11 cellular contexts compared by ENCODE assay signal in the genomic region with DNA sequence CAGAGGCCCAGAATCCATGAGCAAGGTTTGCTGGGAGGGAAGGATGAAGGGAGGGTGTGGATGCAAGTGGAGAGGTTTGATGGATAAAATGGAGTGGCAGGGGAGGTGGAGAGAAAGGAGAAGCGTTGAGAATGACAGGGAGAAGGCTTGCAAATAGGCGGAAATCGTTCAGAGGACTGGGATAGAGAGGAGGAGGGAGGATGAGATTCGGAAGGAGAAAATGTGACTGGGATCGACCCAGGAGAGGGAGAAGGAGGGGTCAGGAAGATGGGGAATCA. TPM values are rescaled to one million over a fixed set of nuclear protein-coding genes. Genes with fewer than 3 reads are reported as not detected.
DNase-seq lines count a peak whose midpoint lies in the region; ATAC-seq, FAIRE-seq and TF ChIP-seq lines count a peak whose summit lies in the region.
"Had no signal": no experiment of that assay in that cellular context is flagged by ENCODE, and none has a peak within 500 bp of the region (broad histone marks: within the 10 kb centered on the region; RNA-seq: fewer than 3 reads in every experiment).

No MANE protein-coding gene starts in this region.

- 9 to 10% methylated on average over 5 of the region's 5 CpGs for WGBS in GM23248 (ENCODE audit: low coverage in 1 of 2, low lambda C conversion rate in 2 of 2, missing lambda C conversion rate in 2 of 2), 2 experiments
- WGBS in gastroesophageal sphincter (ENCODE audit: low coverage in 1 of 2), 2 donors = 3 to 14% methylated on average over 5 of the region's 5 CpGs

- H3K9ac ChIP-seq in GM23248 = no peak overlapping the region

- peak; percentile 20; the same call in 1 of the 3 replicates for ATAC-seq in RWPE2 (ENCODE audit: low read depth)
- ATAC-seq in gastroesophageal sphincter = no peak
- no peak for ATAC-seq in HG02678 (IDR thresholded peaks at IDR 0.05; ENCODE audit: unreplicated experiment)
- ATAC-seq in GM18907 (IDR thresholded peaks at IDR 0.05; ENCODE audit: unreplicated experiment) = no peak
- ATAC-seq in HG03457 (IDR thresholded peaks at IDR 0.05; ENCODE audit: unreplicated experiment) = no peak

- DNase-seq in GM23248 (no peak), RWPE2 (ENCODE audit: low spot score) (no peak), retinal pigment epithelial cell (ENCODE audit: low read depth) (no peak), H54 (ENCODE audit: insufficient read length, low spot score) (no peak)
- DNase-seq: activated CD4-positive, alpha-beta T cell treated with anti-CD3 and anti-CD28 coated beads, Interleukin-2, amount 50 U/mL, for 1 hour had no signal

- no peaks in the 10 kb centered on the region for H3K9me3 ChIP-seq in GM23248 (ENCODE audit: low read depth)
- H3K9me3 ChIP-seq in RWPE2 (ENCODE audit: severe bottlenecking) = peaks cover 11% of the 10 kb centered on the region
- H3K9me3 ChIP-seq in gastroesophageal sphincter = peaks cover 0 to 13% (median 0%) of the 10 kb centered on the region in 3 donors

- peak overlapping the region; percentile 77 for H3K4me2 ChIP-seq in GM23248 (ENCODE audit: unreplicated experiment)

- TF ChIP-seq CTCF in RWPE2 (IDR thresholded peaks at IDR 0.05; ENCODE audit: poor library complexity, severe bottlenecking) (no peak), gastroesophageal sphincter (IDR thresholded peaks at IDR 0.05) (no peak), retinal pigment epithelial cell (conservative IDR thresholded peaks at IDR 0.05; ENCODE audit: low read depth, low read length) (no peak)

- H3K4me3 ChIP-seq in GM23248 = peak overlapping the region; percentile 66
- H3K4me3 ChIP-seq in RWPE2 (ENCODE audit: severe bottlenecking) = no peak overlapping the region
- H3K4me3 ChIP-seq in gastroesophageal sphincter = peak overlapping the region; percentile 2 to 52
- peak overlapping the region; percentile 34 for H3K4me3 ChIP-seq in retinal pigment epithelial cell (ENCODE audit: low read length)

- H3K36me3 ChIP-seq in GM23248 (ENCODE audit: low read depth) = no peaks in the 10 kb centered on the region
- no peaks in the 10 kb centered on the region for H3K36me3 ChIP-seq in RWPE2 (ENCODE audit: low read depth)
- H3K36me3 ChIP-seq in gastroesophageal sphincter = no peaks in the 10 kb centered on the region

- in situ Hi-C loops in GM23248 (cut with MboI) = no loop called here

- no peak for TF ChIP-seq POLR2A in gastroesophageal sphincter (IDR thresholded peaks at IDR 0.05)
- no peak for TF ChIP-seq POLR2A in H54 (IDR thresholded peaks at IDR 0.05; ENCODE audit: low read depth, low read length)

- no peaks in the 10 kb centered on the region for H3K9me2 ChIP-seq in GM23248 (ENCODE audit: insufficient read depth)

- no peak for TF ChIP-seq EP300 in gastroesophageal sphincter (IDR thresholded peaks at IDR 0.05)

- H2AFZ ChIP-seq in GM23248 = peak overlapping the region; percentile 63

- H3K27me3 ChIP-seq in GM23248 (replicated peaks; ENCODE audit: insufficient read depth) (peaks cover 42% of the 10 kb centered on the region), RWPE2 (ENCODE audit: insufficient read depth, poor library complexity, severe bottlenecking) (peaks cover 12% of the 10 kb centered on the region), gastroesophageal sphincter (peaks cover 30% of the 10 kb centered on the region)

- no peak overlapping the region for H3K27ac ChIP-seq in GM23248
- no peak overlapping the region for H3K27ac ChIP-seq in RWPE2 (ENCODE audit: poor library complexity, severe bottlenecking)
- H3K27ac ChIP-seq in gastroesophageal sphincter = no peak overlapping the region

- no peaks in the 10 kb centered on the region for H4K20me1 ChIP-seq in GM23248 (ENCODE audit: insufficient read depth)

- H3F3A ChIP-seq in GM23248 (ENCODE audit: insufficient read depth) = no peaks in the 10 kb centered on the region

- peaks cover 3% of the 10 kb centered on the region; the same call in 1 of the 2 replicates for H3K4me1 ChIP-seq in GM23248 (ENCODE audit: insufficient read depth)
- H3K4me1 ChIP-seq in RWPE2 (ENCODE audit: insufficient read depth, poor library complexity, severe bottlenecking) = no peaks in the 10 kb centered on the region
- peaks cover 0 to 15% (median 8%) of the 10 kb centered on the region in 3 donors for H3K4me1 ChIP-seq in gastroesophageal sphincter

- no peaks in the 10 kb centered on the region for H3K79me2 ChIP-seq in GM23248 (ENCODE audit: insufficient read depth)

- no peak for FAIRE-seq in H54 (lab: Jason Lieb, UNC)

RNA-seq across cellular contexts. Expression of a gene that starts 0.4 kb away (rescaled TPM):
- not detected in 2 replicates for total RNA-seq in GM23248 (2014; rRNA removed; shearing (Covaris generic))
- polyA plus RNA-seq in GM23248 (2016; fragmentation: Nextera tagmentation; extraction: Ambion mirVana) = not detected in 2 replicates
- not detected for total RNA-seq in gastroesophageal sphincter
- total RNA-seq: left cardiac atrium, NCI-H460 had no signal
